Comparison of ENCODE assay signal across 11 cellular contexts in the genomic region with DNA sequence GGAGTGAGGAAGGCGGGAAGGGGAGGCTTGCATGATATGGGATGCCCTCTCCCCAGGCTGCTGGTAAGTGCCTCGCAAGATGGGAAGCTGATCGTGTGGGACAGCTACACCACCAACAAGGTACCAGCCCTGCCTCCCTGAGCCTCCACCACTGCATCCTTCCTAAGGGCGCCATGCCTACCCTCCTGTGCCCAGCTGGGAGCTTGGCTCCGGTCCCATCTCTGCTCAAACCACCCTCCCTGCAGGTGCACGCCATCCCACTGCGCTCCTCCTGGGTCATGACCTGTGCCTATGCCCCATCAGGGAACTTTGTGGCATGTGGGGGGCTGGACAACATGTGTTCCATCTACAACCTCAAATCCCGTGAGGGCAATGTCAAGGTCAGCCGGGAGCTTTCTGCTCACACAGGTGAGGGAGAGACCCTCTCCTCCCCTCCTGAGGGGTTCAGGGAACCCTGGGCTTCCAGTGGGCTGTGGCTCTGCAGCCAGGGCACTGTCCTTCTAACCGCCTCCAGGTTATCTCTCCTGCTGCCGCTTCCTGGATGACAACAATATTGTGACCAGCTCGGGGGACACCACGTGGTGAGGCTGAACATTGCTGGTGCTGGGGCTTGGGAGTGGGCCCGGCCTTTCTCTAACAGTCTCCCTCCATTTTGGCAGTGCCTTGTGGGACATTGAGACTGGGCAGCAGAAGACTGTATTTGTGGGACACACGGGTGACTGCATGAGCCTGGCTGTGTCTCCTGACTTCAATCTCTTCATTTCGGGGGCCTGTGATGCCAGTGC. TPM values are rescaled to one million over a fixed set of nuclear protein-coding genes. Genes with fewer than 3 reads are reported as not detected.
A peak's percentile ranks its signal among the peaks of the same experiment; 100 is the strongest.
DNase-seq lines count a peak whose midpoint lies in the region; ATAC-seq and TF ChIP-seq lines count a peak whose summit lies in the region.
"Had no signal": no experiment of that assay in that cellular context is flagged by ENCODE, and none has a peak within 500 bp of the region (broad histone marks: within the 10 kb centered on the region; RNA-seq: fewer than 3 reads in every experiment).

No MANE protein-coding gene starts in this region.

- ATAC-seq in activated T-helper 17 cell treated with anti-CD3 and anti-CD28 coated beads, Interleukin-2, amount 50 U/mL, for 72 hours (replicated peaks): no peak

- H3K27me3 ChIP-seq in H7 (ENCODE audit: control insufficient read depth, insufficient read depth, low read length) (no peaks in the 10 kb centered on the region), OCI-LY1 (ENCODE audit: insufficient read depth, low read length) (no peaks in the 10 kb centered on the region), neural progenitor cell (no peaks in the 10 kb centered on the region)
- H3K27me3 ChIP-seq: neutrophil had no signal

- DNase-seq in H7 (peak; percentile 73), neural progenitor cell (ENCODE audit: low spot score) (peak; percentile 37), immature natural killer cell (no peak), MCF 10A (ENCODE audit: unreplicated experiment) (no peak)
- DNase-seq: activated CD4-positive, alpha-beta T cell treated with anti-CD3 and anti-CD28 coated beads, Interleukin-2, amount 50 U/mL, for 4 hours; activated gamma-delta T cell treated with Interleukin-2 at 50 U/mL for 16 hours had no signal

- no peak overlapping the region for H3K4me3 Mint-ChIP-seq in brain
- peak overlapping the region; percentile 69 for H3K4me3 Mint-ChIP-seq in neural progenitor cell
- no peak overlapping the region for H3K4me3 Mint-ChIP-seq in activated T-helper 17 cell treated with anti-CD3 and anti-CD28 coated beads, Interleukin-2, amount 50 U/mL, for 72 hours
- H3K4me3 Mint-ChIP-seq in immature natural killer cell: no peak overlapping the region
- H3K4me3 Mint-ChIP-seq in MCF 10A (ENCODE audit: unreplicated experiment): no peak overlapping the region
- H3K4me3 Mint-ChIP-seq: CD4-positive, alpha-beta memory T cell had no signal

- H3K4me1 Mint-ChIP-seq in brain (peaks cover 35% of the 10 kb centered on the region), neural progenitor cell (peaks cover 34% of the 10 kb centered on the region), immature natural killer cell (no peaks in the 10 kb centered on the region), MCF 10A (ENCODE audit: insufficient read depth, unreplicated experiment) (no peaks in the 10 kb centered on the region)
- H3K4me1 Mint-ChIP-seq in activated T-helper 17 cell treated with anti-CD3 and anti-CD28 coated beads, Interleukin-2, amount 50 U/mL, for 72 hours: no peaks in the 10 kb centered on the region
- H3K4me1 Mint-ChIP-seq: CD4-positive, alpha-beta memory T cell had no signal

- H4K20me1 ChIP-seq in OCI-LY1 (ENCODE audit: insufficient read depth, low read length): no peaks in the 10 kb centered on the region
- peaks cover 32% of the 10 kb centered on the region for H4K20me1 ChIP-seq in neural progenitor cell (ENCODE audit: low read depth)

- POLR2A ChIA-PET in MCF 10A (lab: Yijun Ruan, JAX): no interaction called here

- no peaks in the 10 kb centered on the region for H3K9me3 ChIP-seq in OCI-LY1 (ENCODE audit: low read length)
- no peaks in the 10 kb centered on the region for H3K9me3 ChIP-seq in neural progenitor cell (ENCODE audit: low read depth)
- H3K9me3 ChIP-seq: neutrophil had no signal

- H3K9me2 ChIP-seq in OCI-LY1 (ENCODE audit: low read depth, low read length): no peaks in the 10 kb centered on the region

- peaks cover 41% of the 10 kb centered on the region for H3K4me1 ChIP-seq in OCI-LY1 (ENCODE audit: insufficient read depth, low read length, severe bottlenecking)
- peaks cover 27% of the 10 kb centered on the region for H3K4me1 ChIP-seq in neural progenitor cell

- H3K9me3 Mint-ChIP-seq in brain (no peaks in the 10 kb centered on the region), neural progenitor cell (no peaks in the 10 kb centered on the region), immature natural killer cell (no peaks in the 10 kb centered on the region), MCF 10A (ENCODE audit: unreplicated experiment) (no peaks in the 10 kb centered on the region)
- H3K9me3 Mint-ChIP-seq in activated T-helper 17 cell treated with anti-CD3 and anti-CD28 coated beads, Interleukin-2, amount 50 U/mL, for 72 hours: no peaks in the 10 kb centered on the region
- H3K9me3 Mint-ChIP-seq: CD4-positive, alpha-beta memory T cell had no signal

- intact Hi-C loops in MCF 10A (cut with micrococcal nuclease): no loop called here

- peak overlapping the region in 3 of 5 experiments; percentile 47 to 76 (median 62) for H3K27ac Mint-ChIP-seq in brain
- H3K27ac Mint-ChIP-seq in neural progenitor cell: peak overlapping the region; percentile 60
- no peak overlapping the region for H3K27ac Mint-ChIP-seq in activated T-helper 17 cell treated with anti-CD3 and anti-CD28 coated beads, Interleukin-2, amount 50 U/mL, for 72 hours
- H3K27ac Mint-ChIP-seq in immature natural killer cell: no peak overlapping the region
- H3K27ac Mint-ChIP-seq in MCF 10A (ENCODE audit: low read depth, unreplicated experiment): no peak overlapping the region
- H3K27ac Mint-ChIP-seq: CD4-positive, alpha-beta memory T cell had no signal

- CTCF ChIA-PET in MCF 10A (lab: Yijun Ruan, JAX): interaction anchor here (0.6 to 1.8 kb wide), 6 partner anchors 8 to 88 kb away, joined by 3 to 5 read pairs (median 4); no protein-coding TSS in a partner anchor

- 0 out of 2 replicates have a peak, but pooled peaks cover 3% of the 10 kb centered on the region for H3F3A ChIP-seq in OCI-LY1 (ENCODE audit: insufficient read depth, low read length)
- H3F3A ChIP-seq in neural progenitor cell (ENCODE audit: low read depth): peaks cover 53% of the 10 kb centered on the region

- peak overlapping the region; percentile 42; the same call in 1 of the 2 replicates for H3K4me2 ChIP-seq in OCI-LY1 (ENCODE audit: low read length)
- H3K4me2 ChIP-seq in neural progenitor cell: no peak overlapping the region

- H3K27ac ChIP-seq in OCI-LY1 (ENCODE audit: low read depth, low read length, poor library complexity, severe bottlenecking): no peak overlapping the region
- H3K27ac ChIP-seq in neural progenitor cell: no peak overlapping the region
- H3K27ac ChIP-seq: neutrophil had no signal

- peaks cover 3% of the 10 kb centered on the region for H3K27me3 Mint-ChIP-seq in brain
- H3K27me3 Mint-ChIP-seq in neural progenitor cell (ENCODE audit: insufficient read depth, low read depth): peaks cover 6% of the 10 kb centered on the region
- H3K27me3 Mint-ChIP-seq in activated T-helper 17 cell treated with anti-CD3 and anti-CD28 coated beads, Interleukin-2, amount 50 U/mL, for 72 hours: no peaks in the 10 kb centered on the region
- peaks cover 0 to under 1% (median 0%) of the 10 kb centered on the region in 3 donors for H3K27me3 Mint-ChIP-seq in immature natural killer cell (ENCODE audit: low read depth in 3 of 3)
- no peaks in the 10 kb centered on the region for H3K27me3 Mint-ChIP-seq in MCF 10A (ENCODE audit: insufficient read depth, unreplicated experiment)
- H3K27me3 Mint-ChIP-seq: CD4-positive, alpha-beta memory T cell had no signal

- BruUV-seq in MCF 10A (replicated peaks; lab: Mats Ljungman, UMichigan): no TSS peak

- H2AFZ ChIP-seq in OCI-LY1 (ENCODE audit: low read length) (no peak overlapping the region), neural progenitor cell (replicated peaks) (no peak overlapping the region)

- H3K36me3 ChIP-seq in H7 (replicated peaks; ENCODE audit: control insufficient read depth, insufficient read depth, low read length) (peaks cover 30% of the 10 kb centered on the region), OCI-LY1 (ENCODE audit: insufficient read depth, low read length) (peaks cover 25% of the 10 kb centered on the region; the same call in 1 of the 2 replicates), neural progenitor cell (no peaks in the 10 kb centered on the region)

- H3K79me2 ChIP-seq in OCI-LY1 (ENCODE audit: insufficient read depth, low read length): no peaks in the 10 kb centered on the region
- H3K79me2 ChIP-seq in neural progenitor cell (ENCODE audit: low read depth): no peaks in the 10 kb centered on the region

- H3K4me3 ChIP-seq in H7 (ENCODE audit: insufficient read depth, low read depth, low read length): no peak overlapping the region
- H3K4me3 ChIP-seq in OCI-LY1 (ENCODE audit: low read depth, low read length, poor library complexity, severe bottlenecking): peak overlapping the region; percentile 8
- no peak overlapping the region for H3K4me3 ChIP-seq in neural progenitor cell

- TF ChIP-seq CTCF in OCI-LY1 (IDR thresholded peaks at IDR 0.05; ENCODE audit: low read length) (peak; percentile 38; the same call in 1 of the 2 replicates), brain (conservative IDR thresholded peaks at IDR 0.05) (no peak), neural progenitor cell (IDR thresholded peaks at IDR 0.05) (peak; percentile 15), MCF 10A (IDR thresholded peaks at IDR 0.05; ENCODE audit: unreplicated experiment) (no peak)

- H3K36me3 Mint-ChIP-seq in brain (peaks cover 47% of the 10 kb centered on the region), neural progenitor cell (peaks cover 39% of the 10 kb centered on the region), immature natural killer cell (no peaks in the 10 kb centered on the region), MCF 10A (ENCODE audit: insufficient read depth, unreplicated experiment) (no peaks in the 10 kb centered on the region)
- peaks cover 8% of the 10 kb centered on the region for H3K36me3 Mint-ChIP-seq in activated T-helper 17 cell treated with anti-CD3 and anti-CD28 coated beads, Interleukin-2, amount 50 U/mL, for 72 hours (ENCODE audit: low read depth)
- H3K36me3 Mint-ChIP-seq: CD4-positive, alpha-beta memory T cell had no signal

- peak overlapping the region; percentile 13; the same call in 1 of the 2 replicates for H3K9ac ChIP-seq in OCI-LY1 (ENCODE audit: low read length)
- H3K9ac ChIP-seq in neural progenitor cell: no peak overlapping the region

RNA-seq across cellular contexts. Expression of a gene that starts 2.6 kb away (rescaled TPM):
- total RNA-seq in H7 (2014; rRNA removed; shearing (Covaris generic)): 1.5 and 5.5 TPM in 2 replicates
- 4.8 TPM for polyA plus RNA-seq in brain (ENCODE audit: insufficient read depth, low read depth, low replicate concordance)
- total RNA-seq in neural progenitor cell (ENCODE audit: low replicate concordance): 2.7 and 7.6 TPM in 2 replicates
- total RNA-seq in activated T-helper 17 cell treated with anti-CD3 and anti-CD28 coated beads, Interleukin-2, amount 50 U/mL, for 72 hours: under 1 TPM in 1 of 2 donors, not detected in 1; 0.66 TPM
- not detected for polyA plus RNA-seq in immature natural killer cell
- total RNA-seq in MCF 10A (2022): 0.47 TPM in 1 of 2 replicates, not detected in the other
- polyA plus RNA-seq: CD4-positive, alpha-beta memory T cell had no signal

RNA-seq across cellular contexts. Expression of a gene that starts 7.8 kb away (rescaled TPM):
- 85.6 and 115 TPM in 2 replicates for total RNA-seq in H7 (2014; rRNA removed; shearing (Covaris generic))
- 38.2 TPM for polyA plus RNA-seq in brain (ENCODE audit: insufficient read depth, low read depth, low replicate concordance)
- 62.1 and 73.5 TPM in 2 replicates for total RNA-seq in neural progenitor cell (ENCODE audit: low replicate concordance)
- 100 to 1,000 TPM in 1 of 2 donors, 10 to 100 TPM in 1; 86.9 to 104 TPM for total RNA-seq in activated T-helper 17 cell treated with anti-CD3 and anti-CD28 coated beads, Interleukin-2, amount 50 U/mL, for 72 hours
- 1 to 10 TPM in 1 of 3 donors, under 1 TPM in 1, not detected in 1; 0.99 to 1.5 TPM for polyA plus RNA-seq in immature natural killer cell
- 11.7 and 25.5 TPM in 2 replicates for total RNA-seq in MCF 10A (2022)

RNA-seq across cellular contexts. Expression of a gene that starts 8.6 kb away (rescaled TPM):
- total RNA-seq in H7 (2014; rRNA removed; shearing (Covaris generic)): 103 and 112 TPM in 2 replicates
- polyA plus RNA-seq in brain (ENCODE audit: insufficient read depth, low read depth, low replicate concordance) (106 TPM), immature natural killer cell (10 to 100 TPM; 41.3 to 54.0 (median 52.0) TPM)
- total RNA-seq in neural progenitor cell (ENCODE audit: low replicate concordance) (60.9 and 101 TPM in 2 replicates), MCF 10A (2022) (62.5 and 80.2 TPM in 2 replicates)
- 100 to 1,000 TPM in 1 of 2 donors, 10 to 100 TPM in 1; 83.4 to 149 TPM for total RNA-seq in activated T-helper 17 cell treated with anti-CD3 and anti-CD28 coated beads, Interleukin-2, amount 50 U/mL, for 72 hours

RNA-seq across cellular contexts. Expression of a gene that starts 15.1 kb away (rescaled TPM):
- total RNA-seq in H7 (2014; rRNA removed; shearing (Covaris generic)): 38.0 and 46.9 TPM in 2 replicates
- polyA plus RNA-seq in brain (ENCODE audit: insufficient read depth, low read depth, low replicate concordance) (14.5 TPM), immature natural killer cell (not detected)
- total RNA-seq in neural progenitor cell (ENCODE audit: low replicate concordance) (14.1 and 52.6 TPM in 2 replicates), MCF 10A (2022) (0.47 and 1.3 TPM in 2 replicates)
- 1 to 10 TPM in 1 of 2 donors, not detected in 1; 1.1 TPM for total RNA-seq in activated T-helper 17 cell treated with anti-CD3 and anti-CD28 coated beads, Interleukin-2, amount 50 U/mL, for 72 hours

RNA-seq across cellular contexts. Expression of a gene that starts 21.7 kb away (rescaled TPM):
- 5.4 and 7.0 TPM in 2 replicates for total RNA-seq in H7 (2014; rRNA removed; shearing (Covaris generic))
- 59.9 TPM for polyA plus RNA-seq in brain (ENCODE audit: insufficient read depth, low read depth, low replicate concordance)
- total RNA-seq in neural progenitor cell (ENCODE audit: low replicate concordance): 10.0 and 27.6 TPM in 2 replicates
- under 1 TPM; 0.15 to 0.37 TPM for total RNA-seq in activated T-helper 17 cell treated with anti-CD3 and anti-CD28 coated beads, Interleukin-2, amount 50 U/mL, for 72 hours
- polyA plus RNA-seq in immature natural killer cell: not detected
- not detected in 2 replicates for total RNA-seq in MCF 10A (2022)
- polyA plus RNA-seq: CD4-positive, alpha-beta memory T cell had no signal

Comparison
In these comparisons a context has a peak if more than half of its experiments do, and no peak if none do; other contexts are left out.
1. DNase-seq: peak in H7 (single experiment) and neural progenitor cell (single experiment); none in immature natural killer cell (0 of 3) and MCF 10A (single experiment).
2. CTCF ChIP-seq: peak in OCI-LY1 (single experiment) and neural progenitor cell (single experiment); none in brain (0 of 2) and MCF 10A (single experiment).
3. H3K27ac Mint-ChIP-seq: peak in brain (3 of 5) and neural progenitor cell (single experiment); none in activated T-helper 17 cell treated with anti-CD3 and anti-CD28 coated beads, Interleukin-2, amount 50 U/mL, for 72 hours (single experiment), immature natural killer cell (0 of 6) and MCF 10A (single experiment).